In genomic region chr3:101941253-101942039, GRCh38 we compare ENCODE assay signal across 1 cellular context.
TF ChIP-seq lines count a peak whose summit lies in the region.

No MANE protein-coding gene starts in this region.

TF ChIP-seq in GM12878, 131 proteins besides CTCF, POLR2A, EP300 and RAD21 (continued from another document):
- TF ChIP-seq FOS (IDR thresholded peaks at IDR 0.05; ENCODE audit: borderline replicate concordance, extremely low read depth, insufficient read length) (no peak), NFIC (IDR thresholded peaks at IDR 0.05; ENCODE audit: low read depth, low read length) (peak; percentile 73; the same call in 1 of the 2 replicates), FOXK2 (IDR thresholded peaks at IDR 0.05) (no peak), ZNF687 (IDR thresholded peaks at IDR 0.05) (peak; percentile 67), NRF1 (conservative IDR thresholded peaks at IDR 0.05; ENCODE audit: low read depth, low read length) (no peak), CHD1 (IDR thresholded peaks at IDR 0.05; ENCODE audit: low read depth, low read length) (0 out of 2 replicates have a peak, but pooled peaks have one; percentile 61), ZZZ3 (IDR thresholded peaks at IDR 0.05; ENCODE audit: control insufficient read depth, insufficient read length, low read depth) (no peak), STAT3 (IDR thresholded peaks at IDR 0.05; ENCODE audit: low read depth, low read length) (no peak), BACH1 (IDR thresholded peaks at IDR 0.05; ENCODE audit: borderline replicate concordance) (no peak), CREM (IDR thresholded peaks at IDR 0.05; ENCODE audit: low read depth) (peak; percentile 48), ZNF207 (IDR thresholded peaks at IDR 0.05; ENCODE audit: borderline replicate concordance) (no peak), EZH2 (IDR thresholded peaks at IDR 0.05; ENCODE audit: borderline replicate concordance, control insufficient read depth, low read depth, low read length) (no peak), CEBPZ (IDR thresholded peaks at IDR 0.05; ENCODE audit: low read depth, low read length) (no peak), IRF3 (IDR thresholded peaks at IDR 0.05) (no peak), EGR1 (IDR thresholded peaks at IDR 0.05; ENCODE audit: borderline replicate concordance in 1 of 2, low read depth in 2 of 2, low read length in 2 of 2) (no peak), NFXL1 (IDR thresholded peaks at IDR 0.05; ENCODE audit: borderline replicate concordance) (no peak), SREBF1 (IDR thresholded peaks at IDR 0.05; ENCODE audit: low read length) (no peak), ZNF384 (IDR thresholded peaks at IDR 0.05; ENCODE audit: borderline replicate concordance, low read depth, low read length) (no peak), YY1 (IDR thresholded peaks at IDR 0.05; ENCODE audit: low read depth, low read length) (no peak), SP1 (IDR thresholded peaks at IDR 0.05; ENCODE audit: low read depth, low read length) (no peak), SUZ12 (IDR thresholded peaks at IDR 0.05; ENCODE audit: unreplicated experiment) (no peak), ATF7 (IDR thresholded peaks at IDR 0.05; ENCODE audit: low read depth) (peak; percentile 54; the same call in 1 of the 2 replicates), IKZF2 (IDR thresholded peaks at IDR 0.05) (peak in 1 of 2 experiments; percentile 6; a peak in 1 of 4 replicates), USF1 (IDR thresholded peaks at IDR 0.05; ENCODE audit: borderline replicate concordance, extremely low read length, insufficient read depth, low read depth, low read length) (no peak), BCL11A (IDR thresholded peaks at IDR 0.05; ENCODE audit: low read depth, low read length) (0 out of 2 replicates have a peak, but pooled peaks have one; percentile 49), CUX1 (IDR thresholded peaks at IDR 0.05; ENCODE audit: insufficient replicate concordance, low read depth, low read length) (peak; percentile 56), ASH2L (IDR thresholded peaks at IDR 0.05; ENCODE audit: borderline replicate concordance, low read depth) (no peak), SPI1 (IDR thresholded peaks at IDR 0.05; ENCODE audit: borderline replicate concordance, insufficient read depth, low read depth, low read length) (no peak), BMI1 (IDR thresholded peaks at IDR 0.05; ENCODE audit: borderline replicate concordance) (no peak), RFX5 (IDR thresholded peaks at IDR 0.05; ENCODE audit: low read depth, low read length) (no peak), ZNF217 (IDR thresholded peaks at IDR 0.05) (no peak), TCF3 (IDR thresholded peaks at IDR 0.05; ENCODE audit: borderline replicate concordance, insufficient read depth, low read depth, low read length) (no peak), MEF2B (IDR thresholded peaks at IDR 0.05; ENCODE audit: partially characterized antibody, poor library complexity, severe bottlenecking) (no peak), GABPA (IDR thresholded peaks at IDR 0.05; ENCODE audit: low read depth) (0 out of 2 replicates have a peak, but pooled peaks have one; percentile 33), ZBTB4 (CRISPR knock-in tag; IDR thresholded peaks at IDR 0.05) (no peak), SRF (IDR thresholded peaks at IDR 0.05; ENCODE audit: low read depth in 2 of 2, low read length in 2 of 2) (no peak), PKNOX1 (IDR thresholded peaks at IDR 0.05) (no peak), KLF5 (IDR thresholded peaks at IDR 0.05; ENCODE audit: partially characterized antibody) (no peak), ESRRA (IDR thresholded peaks at IDR 0.05; ENCODE audit: low read length) (no peak)
